In genomic region chr2:211417544-211417943, GRCh38 we compare ENCODE assay signal across 35 cellular contexts.
"Had no signal": no experiment of that assay in that cellular context is flagged by ENCODE, and none has a peak within 500 bp of the region (broad histone marks: within the 10 kb centered on the region; RNA-seq: fewer than 3 reads in every experiment).

No MANE protein-coding gene starts in this region.

- H3K36me3 ChIP-seq: MG63 had no signal

- DNase-seq: Kasumi-1, MG63, MM.1S, MV-4-11, NCI-H1048, NCI-H1092, NCI-H1092 treated with DMSO at 0.1 percent for 48 hours, NCI-H1105, NCI-H1105 treated with DMSO at 0.1 percent for 48 hours, NCI-H1417, NCI-H1417 treated with DMSO at 0.1 percent for 48 hours, NCI-H1436, NCI-H1436 treated with DMSO at 0.1 percent for 48 hours, NCI-H146, NCI-H1694, NCI-H1694 treated with DMSO at 0.1 percent for 48 hours, NCI-H187, NCI-H187 treated with DMSO at 0.1 percent for 48 hours, NCI-H1930, NCI-H2029, NCI-H2029 treated with DMSO at 0.1 percent for 48 hours, NCI-H2081, NCI-H2081 treated with DMSO at 0.1 percent for 48 hours, NCI-H2107, NCI-H2171, NCI-H2171 treated with DMSO at 0.1 percent for 48 hours, NCI-H2227 treated with DMSO at 0.1 percent for 48 hours, NCI-H226, NCI-H345, NCI-H446, NCI-H446 treated with DMSO at 0.1 percent for 48 hours, NCI-H510A, NCI-H510A treated with DMSO at 0.1 percent for 48 hours, NCI-H524, NCI-H524 treated with DMSO at 0.1 percent for 48 hours had no signal

- H3K9me3 ChIP-seq: MG63 had no signal

- H3K27me3 ChIP-seq: MG63 had no signal

- H3K4me3 ChIP-seq: MG63 had no signal
